In the genomic region with DNA sequence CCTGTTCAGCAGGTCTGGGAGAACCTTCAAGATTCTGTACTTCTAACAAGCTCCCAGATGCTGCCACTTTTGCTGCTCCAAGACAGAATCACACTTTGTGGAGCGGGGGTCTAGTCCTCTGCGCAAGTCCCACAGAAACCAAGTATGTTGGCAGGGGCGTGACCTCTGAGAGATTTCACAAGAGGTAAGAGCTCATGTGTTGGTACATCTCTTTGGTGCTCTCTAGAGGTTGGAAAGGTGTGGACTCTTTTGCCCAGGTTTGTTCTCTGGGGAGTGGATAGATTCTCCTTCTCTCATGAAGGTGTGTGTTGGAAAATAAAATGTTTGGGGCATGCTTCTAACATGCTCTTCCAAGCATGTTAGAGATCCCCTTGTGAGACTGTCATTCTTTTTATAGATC, we compare ENCODE assay signal across 21 cellular contexts.
DNase-seq lines count a peak whose midpoint lies in the region; TF ChIP-seq lines count a peak whose summit lies in the region.
"Had no signal": no experiment of that assay in that cellular context is flagged by ENCODE, and none has a peak within 500 bp of the region (broad histone marks: within the 10 kb centered on the region; RNA-seq: fewer than 3 reads in every experiment).

No MANE protein-coding gene starts in this region.

- H2AFZ ChIP-seq in neural progenitor cell (replicated peaks): no peak overlapping the region

- no peak overlapping the region for H4K5ac ChIP-seq in mesendoderm (ENCODE audit: low read length)

- H3K9me3 Mint-ChIP-seq in neural progenitor cell: no peaks in the 10 kb centered on the region

- H3F3A ChIP-seq in neural progenitor cell (ENCODE audit: low read depth): no peaks in the 10 kb centered on the region

- no peaks in the 10 kb centered on the region for H3K9me3 ChIP-seq in BE2C
- no peaks in the 10 kb centered on the region for H3K9me3 ChIP-seq in neural progenitor cell (ENCODE audit: low read depth)
- H3K9me3 ChIP-seq: A549 had no signal

- 0 out of 2 replicates have a peak, but pooled peaks have one; percentile 3 for TF ChIP-seq CTCF in BE2C (IDR thresholded peaks at IDR 0.05; ENCODE audit: low read depth, low read length)
- TF ChIP-seq CTCF in epithelial cell of esophagus (IDR thresholded peaks at IDR 0.05; ENCODE audit: insufficient read depth, low read depth, low read length, missing control alignments): no peak
- TF ChIP-seq CTCF in neural progenitor cell (IDR thresholded peaks at IDR 0.05): no peak

- H3K79me1 ChIP-seq in mesendoderm (ENCODE audit: low read length): no peaks in the 10 kb centered on the region

- H3K4me1 Mint-ChIP-seq in neural progenitor cell: no peaks in the 10 kb centered on the region
- H3K4me1 Mint-ChIP-seq: B cell had no signal

- no peak overlapping the region for H3K4ac ChIP-seq in mesendoderm (ENCODE audit: low read depth, low read length)

- no peak overlapping the region for H3K56ac ChIP-seq in mesendoderm (ENCODE audit: low read length)

- H3K79me2 ChIP-seq in mesendoderm (ENCODE audit: control insufficient read depth, insufficient read depth, low read length) (no peaks in the 10 kb centered on the region), neural progenitor cell (ENCODE audit: low read depth) (no peaks in the 10 kb centered on the region)

- H3K27ac ChIP-seq in mesendoderm (ENCODE audit: low read depth, low read length): no peak overlapping the region
- H3K27ac ChIP-seq in neural progenitor cell: no peak overlapping the region
- H3K27ac ChIP-seq: A549 had no signal

- H3K27me3 ChIP-seq in BE2C (no peaks in the 10 kb centered on the region), mesendoderm (ENCODE audit: insufficient read depth, low read length, poor library complexity) (no peaks in the 10 kb centered on the region), neural progenitor cell (no peaks in the 10 kb centered on the region)

- no peak overlapping the region for H3K4me3 Mint-ChIP-seq in neural progenitor cell
- H3K4me3 Mint-ChIP-seq: B cell had no signal

- H2BK120ac ChIP-seq in mesendoderm (ENCODE audit: low read depth, low read length): no peak overlapping the region

- H2BK5ac ChIP-seq in mesendoderm (ENCODE audit: low read length): no peak overlapping the region

- H2AK5ac ChIP-seq in mesendoderm (ENCODE audit: low read length): no peak overlapping the region

- H3K4me3 ChIP-seq in BE2C (ENCODE audit: low read depth, low read length) (no peak overlapping the region), epithelial cell of esophagus (ENCODE audit: low read length) (no peak overlapping the region), mesendoderm (ENCODE audit: low read length) (no peak overlapping the region), neural progenitor cell (no peak overlapping the region)
- H3K4me3 ChIP-seq: A549 had no signal

- H3K4me2 ChIP-seq in mesendoderm (ENCODE audit: low read length): no peak overlapping the region
- no peak overlapping the region for H3K4me2 ChIP-seq in neural progenitor cell
- H3K4me2 ChIP-seq: A549 had no signal

- no peak overlapping the region for H2BK15ac ChIP-seq in mesendoderm (replicated peaks; ENCODE audit: low read depth)

- no peak overlapping the region for H4K8ac ChIP-seq in mesendoderm (ENCODE audit: low read depth, low read length)

- no peak overlapping the region for H3K23ac ChIP-seq in mesendoderm (ENCODE audit: low read length)

- H3K36me3 ChIP-seq in BE2C (no peaks in the 10 kb centered on the region), mesendoderm (ENCODE audit: control insufficient read depth, insufficient read depth, low read length) (no peaks in the 10 kb centered on the region), neural progenitor cell (no peaks in the 10 kb centered on the region)

- no CpG with 5 or more reads among the region's 3 CpGs for WGBS in mesendoderm (ENCODE audit: extremely low coverage, insufficient coverage, low lambda C conversion rate)

- DNase-seq in BE2C (no peak), MV-4-11 (lab: John Stamatoyannopoulos, UW) (peak; percentile 26), epithelial cell of esophagus (ENCODE audit: low read depth) (peak; percentile 19), mesendoderm (peak; percentile 22), islet precursor cell (no peak), neural progenitor cell (ENCODE audit: low spot score) (no peak), activated T-cell treated with anti-CD3 and anti-CD28 coated beads for 4 hours (no peak)
- DNase-seq: EL, GF-D8, H7, Kasumi-1, MM.1S, NCI-H1105 treated with DMSO at 0.1 percent for 48 hours, NCI-H1694, NCI-H2081, NCI-H446, NCI-H526 treated with DMSO at 0.1 percent for 48 hours, PC-3, Right ventricle myocardium superior had no signal

- no peaks in the 10 kb centered on the region for H3K36me3 Mint-ChIP-seq in neural progenitor cell

- H3K18ac ChIP-seq in mesendoderm (ENCODE audit: low read length): no peak overlapping the region

- no peak overlapping the region for H3K27ac Mint-ChIP-seq in neural progenitor cell
- H3K27ac Mint-ChIP-seq: B cell had no signal

- no peak overlapping the region for H3K9ac ChIP-seq in mesendoderm (ENCODE audit: low read length)
- H3K9ac ChIP-seq in neural progenitor cell: no peak overlapping the region

- H3K27me3 Mint-ChIP-seq in neural progenitor cell (ENCODE audit: insufficient read depth, low read depth): no peaks in the 10 kb centered on the region
- H3K27me3 Mint-ChIP-seq: B cell had no signal

- H3K4me1 ChIP-seq in BE2C: no peaks in the 10 kb centered on the region
- H3K4me1 ChIP-seq in mesendoderm (ENCODE audit: control insufficient read depth, low read depth, low read length): no peaks in the 10 kb centered on the region
- H3K4me1 ChIP-seq in neural progenitor cell: no peaks in the 10 kb centered on the region
- H3K4me1 ChIP-seq: A549 had no signal

- H4K20me1 ChIP-seq in neural progenitor cell (ENCODE audit: low read depth): no peaks in the 10 kb centered on the region

Comparison
In these comparisons a context has a peak if more than half of its experiments do, and no peak if none do; other contexts are left out.
1. DNase-seq: peak in MV-4-11 (single experiment), epithelial cell of esophagus (single experiment) and mesendoderm (single experiment); none in BE2C (single experiment), islet precursor cell (single experiment), neural progenitor cell (single experiment) and activated T-cell treated with anti-CD3 and anti-CD28 coated beads for 4 hours (single experiment).